1 cellular context compared by ENCODE assay signal in genomic region chr16:68235882-68236803, GRCh38.
A peak's percentile ranks its signal among the peaks of the same experiment; 100 is the strongest.
TF ChIP-seq lines count a peak whose summit lies in the region.

ESRP2 (minus strand) TSS chr16:68236127; CDS start chr16:68236045, 82 bp downstream.

TF ChIP-seq in HepG2, 621 proteins besides CTCF, POLR2A, EP300 and RAD21 (continued from another document and continues in another):
- TF ChIP-seq, protein P1, sequence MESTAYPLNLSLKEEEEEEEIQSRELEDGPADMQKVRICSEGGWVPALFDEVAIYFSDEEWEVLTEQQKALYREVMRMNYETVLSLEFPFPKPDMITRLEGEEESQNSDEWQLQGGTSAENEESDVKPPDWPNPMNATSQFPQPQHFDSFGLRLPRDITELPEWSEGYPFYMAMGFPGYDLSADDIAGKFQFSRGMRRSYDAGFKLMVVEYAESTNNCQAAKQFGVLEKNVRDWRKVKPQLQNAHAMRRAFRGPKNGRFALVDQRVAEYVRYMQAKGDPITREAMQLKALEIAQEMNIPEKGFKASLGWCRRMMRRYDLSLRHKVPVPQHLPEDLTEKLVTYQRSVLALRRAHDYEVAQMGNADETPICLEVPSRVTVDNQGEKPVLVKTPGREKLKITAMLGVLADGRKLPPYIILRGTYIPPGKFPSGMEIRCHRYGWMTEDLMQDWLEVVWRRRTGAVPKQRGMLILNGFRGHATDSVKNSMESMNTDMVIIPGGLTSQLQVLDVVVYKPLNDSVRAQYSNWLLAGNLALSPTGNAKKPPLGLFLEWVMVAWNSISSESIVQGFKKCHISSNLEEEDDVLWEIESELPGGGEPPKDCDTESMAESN (CRISPR knock-in tag; conservative IDR thresholded peaks at IDR 0.05): no peak; the same call in 1 of the 2 replicates
- no peak for TF ChIP-seq MLLT10 (CRISPR knock-in tag; IDR thresholded peaks at IDR 0.05)
- TF ChIP-seq AHR (CRISPR knock-in tag; IDR thresholded peaks at IDR 0.05): peak; percentile 17; the same call in 1 of the 2 replicates
- 0 out of 2 replicates have a peak, but pooled peaks have one; percentile 6 for TF ChIP-seq HNF4A (CRISPR knock-in tag; IDR thresholded peaks at IDR 0.05)
- peak; percentile 78; the same call in 1 of the 2 replicates for TF ChIP-seq HIVEP1 (CRISPR knock-in tag; IDR thresholded peaks at IDR 0.05)
- peak; percentile 11; the same call in 1 of the 2 replicates for TF ChIP-seq RXRA (CRISPR knock-in tag; IDR thresholded peaks at IDR 0.05)
- TF ChIP-seq RARA (CRISPR knock-in tag; IDR thresholded peaks at IDR 0.05): peak; percentile 56
- peak; percentile 63 for TF ChIP-seq TARDBP (CRISPR knock-in tag; IDR thresholded peaks at IDR 0.05)
- TF ChIP-seq ZNF230 (CRISPR knock-in tag; IDR thresholded peaks at IDR 0.05): peak; percentile 19
- TF ChIP-seq ZNF788 (CRISPR knock-in tag; IDR thresholded peaks at IDR 0.05; ENCODE audit: borderline replicate concordance): peak; percentile 12; the same call in 1 of the 2 replicates
- TF ChIP-seq, protein P2, sequence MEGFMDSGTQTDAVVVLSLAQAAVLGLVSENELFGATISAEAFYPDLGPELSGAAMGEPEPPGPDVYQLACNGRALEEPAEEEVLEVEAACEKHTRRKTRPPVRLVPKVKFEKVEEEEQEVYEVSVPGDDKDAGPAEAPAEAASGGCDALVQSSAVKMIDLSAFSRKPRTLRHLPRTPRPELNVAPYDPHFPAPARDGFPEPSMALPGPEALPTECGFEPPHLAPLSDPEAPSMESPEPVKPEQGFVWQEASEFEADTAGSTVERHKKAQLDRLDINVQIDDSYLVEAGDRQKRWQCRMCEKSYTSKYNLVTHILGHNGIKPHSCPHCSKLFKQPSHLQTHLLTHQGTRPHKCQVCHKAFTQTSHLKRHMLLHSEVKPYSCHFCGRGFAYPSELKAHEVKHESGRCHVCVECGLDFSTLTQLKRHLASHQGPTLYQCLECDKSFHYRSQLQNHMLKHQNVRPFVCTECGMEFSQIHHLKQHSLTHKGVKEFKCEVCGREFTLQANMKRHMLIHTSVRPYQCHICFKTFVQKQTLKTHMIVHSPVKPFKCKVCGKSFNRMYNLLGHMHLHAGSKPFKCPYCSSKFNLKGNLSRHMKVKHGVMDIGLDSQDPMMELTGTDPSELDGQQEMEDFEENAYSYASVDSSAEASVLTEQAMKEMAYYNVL (CRISPR knock-in tag; IDR thresholded peaks at IDR 0.05; ENCODE audit: borderline replicate concordance): peak; percentile 20; the same call in 1 of the 2 replicates
- peak; percentile 86; the same call in 1 of the 3 replicates for TF ChIP-seq MXI1 (IDR thresholded peaks at IDR 0.05; ENCODE audit: borderline replicate concordance, low read depth, low read length)
- TF ChIP-seq NPAS2 (CRISPR knock-in tag; IDR thresholded peaks at IDR 0.05; ENCODE audit: borderline replicate concordance): no peak
- TF ChIP-seq, protein P3, sequence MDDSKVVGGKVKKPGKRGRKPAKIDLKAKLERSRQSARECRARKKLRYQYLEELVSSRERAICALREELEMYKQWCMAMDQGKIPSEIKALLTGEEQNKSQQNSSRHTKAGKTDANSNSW (CRISPR knock-in tag; IDR thresholded peaks at IDR 0.05; ENCODE audit: borderline replicate concordance): no peak
- TF ChIP-seq ZNF816 (CRISPR knock-in tag; IDR thresholded peaks at IDR 0.05; ENCODE audit: borderline replicate concordance): peak; percentile 72; the same call in 1 of the 2 replicates
- TF ChIP-seq ZNF552 (CRISPR knock-in tag; IDR thresholded peaks at IDR 0.05; ENCODE audit: borderline replicate concordance): no peak
- TF ChIP-seq JUND (CRISPR knock-in tag; IDR thresholded peaks at IDR 0.05): peak; percentile 41; the same call in 1 of the 2 replicates
- TF ChIP-seq, protein P4, sequence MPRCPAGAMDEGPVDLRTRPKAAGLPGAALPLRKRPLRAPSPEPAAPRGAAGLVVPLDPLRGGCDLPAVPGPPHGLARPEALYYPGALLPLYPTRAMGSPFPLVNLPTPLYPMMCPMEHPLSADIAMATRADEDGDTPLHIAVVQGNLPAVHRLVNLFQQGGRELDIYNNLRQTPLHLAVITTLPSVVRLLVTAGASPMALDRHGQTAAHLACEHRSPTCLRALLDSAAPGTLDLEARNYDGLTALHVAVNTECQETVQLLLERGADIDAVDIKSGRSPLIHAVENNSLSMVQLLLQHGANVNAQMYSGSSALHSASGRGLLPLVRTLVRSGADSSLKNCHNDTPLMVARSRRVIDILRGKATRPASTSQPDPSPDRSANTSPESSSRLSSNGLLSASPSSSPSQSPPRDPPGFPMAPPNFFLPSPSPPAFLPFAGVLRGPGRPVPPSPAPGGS (CRISPR knock-in tag; IDR thresholded peaks at IDR 0.05): no peak
- 0 out of 2 replicates have a peak, but pooled peaks have one; percentile 43 for TF ChIP-seq ZNF510 (CRISPR knock-in tag; IDR thresholded peaks at IDR 0.05; ENCODE audit: low read depth)
- TF ChIP-seq MYC (CRISPR knock-in tag; IDR thresholded peaks at IDR 0.05; ENCODE audit: borderline replicate concordance): peak; percentile 76
- TF ChIP-seq AGO1 (IDR thresholded peaks at IDR 0.05; ENCODE audit: low read depth, low read length, poor library complexity, severe bottlenecking): no peak
- TF ChIP-seq JUN (CRISPR knock-in tag; IDR thresholded peaks at IDR 0.05): peak; percentile 33; the same call in 1 of the 2 replicates
- 0 out of 2 replicates have a peak, but pooled peaks have one; percentile 53 for TF ChIP-seq PRMT3 (CRISPR knock-in tag; IDR thresholded peaks at IDR 0.05; ENCODE audit: borderline replicate concordance, low read depth)
- peak; percentile 49; the same call in 1 of the 2 replicates for TF ChIP-seq POGZ (CRISPR knock-in tag; IDR thresholded peaks at IDR 0.05)
- TF ChIP-seq, protein P5, sequence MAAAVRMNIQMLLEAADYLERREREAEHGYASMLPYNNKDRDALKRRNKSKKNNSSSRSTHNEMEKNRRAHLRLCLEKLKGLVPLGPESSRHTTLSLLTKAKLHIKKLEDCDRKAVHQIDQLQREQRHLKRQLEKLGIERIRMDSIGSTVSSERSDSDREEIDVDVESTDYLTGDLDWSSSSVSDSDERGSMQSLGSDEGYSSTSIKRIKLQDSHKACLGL (CRISPR knock-in tag; IDR thresholded peaks at IDR 0.05): peak; percentile 33
- TF ChIP-seq, protein P6, sequence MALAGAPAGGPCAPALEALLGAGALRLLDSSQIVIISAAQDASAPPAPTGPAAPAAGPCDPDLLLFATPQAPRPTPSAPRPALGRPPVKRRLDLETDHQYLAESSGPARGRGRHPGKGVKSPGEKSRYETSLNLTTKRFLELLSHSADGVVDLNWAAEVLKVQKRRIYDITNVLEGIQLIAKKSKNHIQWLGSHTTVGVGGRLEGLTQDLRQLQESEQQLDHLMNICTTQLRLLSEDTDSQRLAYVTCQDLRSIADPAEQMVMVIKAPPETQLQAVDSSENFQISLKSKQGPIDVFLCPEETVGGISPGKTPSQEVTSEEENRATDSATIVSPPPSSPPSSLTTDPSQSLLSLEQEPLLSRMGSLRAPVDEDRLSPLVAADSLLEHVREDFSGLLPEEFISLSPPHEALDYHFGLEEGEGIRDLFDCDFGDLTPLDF (CRISPR knock-in tag; IDR thresholded peaks at IDR 0.05): peak; percentile 60; the same call in 1 of the 2 replicates
- no peak for TF ChIP-seq ZNF17 (CRISPR knock-in tag; IDR thresholded peaks at IDR 0.05)
- no peak for TF ChIP-seq PAF1 (CRISPR knock-in tag; IDR thresholded peaks at IDR 0.05)
- TF ChIP-seq ZBED4 (CRISPR knock-in tag; IDR thresholded peaks at IDR 0.05; ENCODE audit: borderline replicate concordance): peak; percentile 70; the same call in 1 of the 2 replicates
- TF ChIP-seq NFE2L1 (CRISPR knock-in tag; IDR thresholded peaks at IDR 0.05; ENCODE audit: borderline replicate concordance): no peak
- no peak for TF ChIP-seq UBTF (CRISPR knock-in tag; IDR thresholded peaks at IDR 0.05)
- TF ChIP-seq ZBTB37 (CRISPR knock-in tag; IDR thresholded peaks at IDR 0.05): no peak
- TF ChIP-seq HOXA7 (CRISPR knock-in tag; IDR thresholded peaks at IDR 0.05): no peak
- TF ChIP-seq ZBTB42 (CRISPR knock-in tag; IDR thresholded peaks at IDR 0.05): no peak; the same call in 1 of the 2 replicates
- TF ChIP-seq ZNF670 (CRISPR knock-in tag; IDR thresholded peaks at IDR 0.05; ENCODE audit: borderline replicate concordance): peak; percentile 93
- 0 out of 2 replicates have a peak, but pooled peaks have one; percentile 21 for TF ChIP-seq U2AF2 (IDR thresholded peaks at IDR 0.05; ENCODE audit: low read depth, low read length)
- TF ChIP-seq HMG20A (CRISPR knock-in tag; IDR thresholded peaks at IDR 0.05; ENCODE audit: borderline replicate concordance): 0 out of 2 replicates have a peak, but pooled peaks have one; percentile 21
- peak; percentile 84 for TF ChIP-seq ARNT2 (CRISPR knock-in tag; IDR thresholded peaks at IDR 0.05; ENCODE audit: low read depth)
- TF ChIP-seq ZBTB21 (CRISPR knock-in tag; IDR thresholded peaks at IDR 0.05): no peak
- 0 out of 2 replicates have a peak, but pooled peaks have one; percentile 56 for TF ChIP-seq TOPORS (CRISPR knock-in tag; IDR thresholded peaks at IDR 0.05)
- TF ChIP-seq ARID2 (CRISPR knock-in tag; IDR thresholded peaks at IDR 0.05; ENCODE audit: borderline replicate concordance): 0 out of 2 replicates have a peak, but pooled peaks have one; percentile 18
- TF ChIP-seq, protein P7, sequence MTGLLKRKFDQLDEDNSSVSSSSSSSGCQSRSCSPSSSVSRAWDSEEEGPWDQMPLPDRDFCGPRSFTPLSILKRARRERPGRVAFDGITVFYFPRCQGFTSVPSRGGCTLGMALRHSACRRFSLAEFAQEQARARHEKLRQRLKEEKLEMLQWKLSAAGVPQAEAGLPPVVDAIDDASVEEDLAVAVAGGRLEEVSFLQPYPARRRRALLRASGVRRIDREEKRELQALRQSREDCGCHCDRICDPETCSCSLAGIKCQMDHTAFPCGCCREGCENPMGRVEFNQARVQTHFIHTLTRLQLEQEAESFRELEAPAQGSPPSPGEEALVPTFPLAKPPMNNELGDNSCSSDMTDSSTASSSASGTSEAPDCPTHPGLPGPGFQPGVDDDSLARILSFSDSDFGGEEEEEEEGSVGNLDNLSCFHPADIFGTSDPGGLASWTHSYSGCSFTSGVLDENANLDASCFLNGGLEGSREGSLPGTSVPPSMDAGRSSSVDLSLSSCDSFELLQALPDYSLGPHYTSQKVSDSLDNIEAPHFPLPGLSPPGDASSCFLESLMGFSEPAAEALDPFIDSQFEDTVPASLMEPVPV (CRISPR knock-in tag; IDR thresholded peaks at IDR 0.05): no peak
- TF ChIP-seq NR2F6 (IDR thresholded peaks at IDR 0.05): peak; percentile 63; the same call in 1 of the 2 replicates
- TF ChIP-seq NR2F6 (CRISPR knock-in tag; IDR thresholded peaks at IDR 0.05): peak; percentile 68; the same call in 1 of the 2 replicates
- peak; percentile 72 for TF ChIP-seq ZNF430 (CRISPR knock-in tag; IDR thresholded peaks at IDR 0.05)
- TF ChIP-seq ARHGAP35 (CRISPR knock-in tag; IDR thresholded peaks at IDR 0.05; ENCODE audit: borderline replicate concordance): no peak; the same call in 1 of the 2 replicates
- peak; percentile 65 for TF ChIP-seq PHF20 (CRISPR knock-in tag; IDR thresholded peaks at IDR 0.05)
- no peak for TF ChIP-seq SRSF4 (IDR thresholded peaks at IDR 0.05; ENCODE audit: low read depth, low read length, poor library complexity, severe bottlenecking)
- TF ChIP-seq KLF13 (CRISPR knock-in tag; IDR thresholded peaks at IDR 0.05): peak; percentile 85; the same call in 1 of the 2 replicates
- peak; percentile 63 for TF ChIP-seq ZNF501 (CRISPR knock-in tag; IDR thresholded peaks at IDR 0.05)
- peak; percentile 88 for TF ChIP-seq ZNF253 (CRISPR knock-in tag; IDR thresholded peaks at IDR 0.05; ENCODE audit: borderline replicate concordance)
